In genomic region chr1:36711480-36711879, GRCh38 we compare ENCODE assay signal across 23 cellular contexts.
DNase-seq lines count a peak whose midpoint lies in the region; ATAC-seq, FAIRE-seq and TF ChIP-seq lines count a peak whose summit lies in the region.
"Had no signal": no experiment of that assay in that cellular context is flagged by ENCODE, and none has a peak within 500 bp of the region (broad histone marks: within the 10 kb centered on the region; RNA-seq: fewer than 3 reads in every experiment).

No MANE protein-coding gene starts in this region.

- DNase-seq in NCI-H82 (lab: John Stamatoyannopoulos, UW) = peak; percentile 69
- no peak for DNase-seq in NCI-H82 treated with DMSO at 0.1 percent for 48 hours (lab: John Stamatoyannopoulos, UW; ENCODE audit: unreplicated experiment)
- DNase-seq in WTC11 (ENCODE audit: low spot score) = no peak
- DNase-seq in iPS-NIHi7 (ENCODE audit: extremely low spot score) = peak; percentile 45
- DNase-seq in stimulated activated CD4-positive, alpha-beta T cell treated with anti-CD3 and anti-CD28 coated beads, Interleukin-4, amount 100 ng/mL, for 1 hour = no peak
- no peak for DNase-seq in H54 (ENCODE audit: insufficient read length, low spot score)
- DNase-seq: 8988T; C1 segment of cervical spinal cord; CD8-positive, alpha-beta T cell; DMS153; GDM1; KG1; NCI-H1092; NCI-H1436 treated with DMSO at 0.1 percent for 48 hours; NCI-H1930; NCI-H2171; NCI-H345; NCI-H524; PC-3; RPMI8226; SHP77 had no signal

- H3K27ac Mint-ChIP-seq in WTC11 = no peak overlapping the region
- H3K27ac Mint-ChIP-seq: CD8-positive, alpha-beta T cell had no signal

- no peaks in the 10 kb centered on the region for H3K9me3 Mint-ChIP-seq in WTC11
- H3K9me3 Mint-ChIP-seq: CD8-positive, alpha-beta T cell had no signal

- no peak overlapping the region for H3K4me3 Mint-ChIP-seq in WTC11
- H3K4me3 Mint-ChIP-seq: CD8-positive, alpha-beta T cell had no signal

- TF ChIP-seq POLR2A in H54 (IDR thresholded peaks at IDR 0.05; ENCODE audit: low read depth, low read length) = no peak

- peaks cover 21% of the 10 kb centered on the region for H3K4me1 Mint-ChIP-seq in WTC11

- no peak for TF ChIP-seq CTCF in WTC11 (IDR thresholded peaks at IDR 0.05)

- H3K36me3 Mint-ChIP-seq in WTC11 = no peaks in the 10 kb centered on the region
- H3K36me3 Mint-ChIP-seq: CD8-positive, alpha-beta T cell had no signal

- POLR2A ChIA-PET in WTC11 (lab: Charles Lee) = no interaction called here

- peak; percentile 50; the same call in 1 of the 2 replicates for ATAC-seq in WTC11
- ATAC-seq in HG03469 (IDR thresholded peaks at IDR 0.05; ENCODE audit: unreplicated experiment) = no peak
- ATAC-seq: CD8-positive, alpha-beta T cell; PC-3 had no signal

- CTCF ChIA-PET in WTC11 (lab: Charles Lee) = interaction anchor here (0.8 to 2.7 kb wide), 9 partner anchors 18 to 378 kb away, joined by 3 to 15 read pairs (median 4); no protein-coding TSS in a partner anchor

- FAIRE-seq in H54 (lab: Jason Lieb, UNC) = no peak
- FAIRE-seq: GM19239 had no signal

- peaks cover 6% of the 10 kb centered on the region; the same call in 1 of the 2 replicates for H3K27me3 Mint-ChIP-seq in WTC11 (ENCODE audit: low read depth)

TF ChIP-seq in WTC11, 78 proteins besides CTCF, POLR2A, EP300 and RAD21:
- TF ChIP-seq ATF6 (CRISPR knock-in tag; IDR thresholded peaks at IDR 0.05) (no peak), IRF1 (CRISPR knock-in tag; IDR thresholded peaks at IDR 0.05) (no peak), GABPB1 (CRISPR knock-in tag; IDR thresholded peaks at IDR 0.05) (no peak), FOXJ3 (CRISPR knock-in tag; IDR thresholded peaks at IDR 0.05; ENCODE audit: borderline replicate concordance) (no peak), ESRRA (CRISPR knock-in tag; IDR thresholded peaks at IDR 0.05; ENCODE audit: borderline replicate concordance) (no peak), CDX4 (CRISPR knock-in tag; IDR thresholded peaks at IDR 0.05; ENCODE audit: borderline replicate concordance) (no peak), ETV6 (CRISPR knock-in tag; IDR thresholded peaks at IDR 0.05) (no peak), IRF2 (CRISPR knock-in tag; IDR thresholded peaks at IDR 0.05; ENCODE audit: borderline replicate concordance, low read depth) (no peak), ZBTB21 (CRISPR knock-in tag; IDR thresholded peaks at IDR 0.05; ENCODE audit: borderline replicate concordance) (no peak)

Comparison
In these comparisons a context has a peak if more than half of its experiments do, and no peak if none do; other contexts are left out.
1. DNase-seq: peak in NCI-H82 (single experiment) and iPS-NIHi7 (single experiment); none in NCI-H82 treated with DMSO at 0.1 percent for 48 hours (single experiment), WTC11 (single experiment), stimulated activated CD4-positive, alpha-beta T cell treated with anti-CD3 and anti-CD28 coated beads, Interleukin-4, amount 100 ng/mL, for 1 hour (single experiment) and H54 (single experiment).